In genomic region chr18:69755041-69755440, GRCh38 we compare ENCODE assay signal across 17 cellular contexts.
DNase-seq lines count a peak whose midpoint lies in the region; ATAC-seq and TF ChIP-seq lines count a peak whose summit lies in the region.
"Had no signal": no experiment of that assay in that cellular context is flagged by ENCODE, and none has a peak within 500 bp of the region (broad histone marks: within the 10 kb centered on the region; RNA-seq: fewer than 3 reads in every experiment).

No MANE protein-coding gene starts in this region.

- no peaks in the 10 kb centered on the region for H3K4me1 ChIP-seq in BE2C

- CTCF ChIA-PET in activated CD4-positive, alpha-beta T cell treated with anti-CD3 and anti-CD28 coated beads, Interleukin-2, amount 10 ng/mL, durations not matched to agents 7 days and 5 days (lab: Charles Lee) = no interaction called here

- peaks cover 23% of the 10 kb centered on the region for H3K9me3 Mint-ChIP-seq in activated CD4-positive, alpha-beta T cell treated with anti-CD3 and anti-CD28 coated beads, Interleukin-2, amount 10 ng/mL, durations not matched to agents 7 days and 5 days

- H3K4me3 ChIP-seq in astrocyte of the spinal cord (ENCODE audit: low read depth, low read length) (no peak overlapping the region), BE2C (ENCODE audit: low read depth, low read length) (no peak overlapping the region)

- H3K4me3 Mint-ChIP-seq in activated CD4-positive, alpha-beta T cell treated with anti-CD3 and anti-CD28 coated beads, Interleukin-2, amount 10 ng/mL, durations not matched to agents 7 days and 5 days = no peak overlapping the region
- H3K4me3 Mint-ChIP-seq: B cell; CD8-positive, alpha-beta T cell; HFFc6 had no signal

- H3K36me3 ChIP-seq in BE2C = no peaks in the 10 kb centered on the region

- ATAC-seq in GM18909 (IDR thresholded peaks at IDR 0.05; ENCODE audit: poor library complexity, unreplicated experiment) = no peak
- ATAC-seq: CD8-positive, alpha-beta T cell had no signal

- H3K27me3 Mint-ChIP-seq in activated CD4-positive, alpha-beta T cell treated with anti-CD3 and anti-CD28 coated beads, Interleukin-2, amount 10 ng/mL, durations not matched to agents 7 days and 5 days = no peaks in the 10 kb centered on the region
- H3K27me3 Mint-ChIP-seq: B cell had no signal

- POLR2A ChIA-PET in activated CD4-positive, alpha-beta T cell treated with anti-CD3 and anti-CD28 coated beads, Interleukin-2, amount 10 ng/mL, durations not matched to agents 7 days and 5 days (lab: Charles Lee) = no interaction called here

- in situ Hi-C loops in astrocyte of the spinal cord (cut with HindIII; ENCODE audit: low sequenced_read_pairs) = no loop called here

- no peaks in the 10 kb centered on the region for H3K9me3 ChIP-seq in BE2C

- no peak for DNase-seq in activated CD4-positive, alpha-beta T cell treated with anti-CD3 and anti-CD28 coated beads, Interleukin-2, amount 10 ng/mL, durations not matched to agents 7 days and 5 days
- DNase-seq in activated CD4-positive, alpha-beta T cell treated with anti-CD3 and anti-CD28 coated beads, Interleukin-2, amount 50 U/mL, for 1 hour = no peak
- DNase-seq in AG08395 (ENCODE audit: low spot score) (peak; percentile 4), M059J (ENCODE audit: low read depth) (peak; percentile 34), astrocyte of the spinal cord (ENCODE audit: low read depth, low spot score) (peak; percentile 6), BE2C (no peak), GOT3 (lab: John Stamatoyannopoulos, UW) (no peak)
- DNase-seq: COR-L47, DMS153, DMS79 treated with DMSO at 0.1 percent for 48 hours, EL, HCEC 1CT, HFFc6, IMR-90 had no signal

- H3K4me1 Mint-ChIP-seq in activated CD4-positive, alpha-beta T cell treated with anti-CD3 and anti-CD28 coated beads, Interleukin-2, amount 10 ng/mL, durations not matched to agents 7 days and 5 days = peaks cover 42% of the 10 kb centered on the region
- H3K4me1 Mint-ChIP-seq: B cell had no signal

- H3K36me3 Mint-ChIP-seq in activated CD4-positive, alpha-beta T cell treated with anti-CD3 and anti-CD28 coated beads, Interleukin-2, amount 10 ng/mL, durations not matched to agents 7 days and 5 days (ENCODE audit: low read depth) = peaks cover 43% of the 10 kb centered on the region

- H3K27me3 ChIP-seq in BE2C = no peaks in the 10 kb centered on the region

- H3K27ac Mint-ChIP-seq in activated CD4-positive, alpha-beta T cell treated with anti-CD3 and anti-CD28 coated beads, Interleukin-2, amount 10 ng/mL, durations not matched to agents 7 days and 5 days = peak overlapping the region; percentile 90
- H3K27ac Mint-ChIP-seq: B cell, HFFc6 had no signal

- TF ChIP-seq CTCF in astrocyte of the spinal cord (IDR thresholded peaks at IDR 0.05; ENCODE audit: low read depth, low read length) = no peak
- TF ChIP-seq CTCF in BE2C (IDR thresholded peaks at IDR 0.05; ENCODE audit: low read depth, low read length) = no peak

Comparison
In these comparisons a context has a peak if more than half of its experiments do, and no peak if none do; other contexts are left out.
1. DNase-seq: peak in AG08395 (single experiment), M059J (single experiment) and astrocyte of the spinal cord (single experiment); none in activated CD4-positive, alpha-beta T cell treated with anti-CD3 and anti-CD28 coated beads, Interleukin-2, amount 10 ng/mL, durations not matched to agents 7 days and 5 days (single experiment), activated CD4-positive, alpha-beta T cell treated with anti-CD3 and anti-CD28 coated beads, Interleukin-2, amount 50 U/mL, for 1 hour (single experiment), BE2C (single experiment) and GOT3 (single experiment).